ENCODE assay signal across 23 cellular contexts in genomic region chr3:18070231-18070630, GRCh38.
"Had no signal": no experiment of that assay in that cellular context is flagged by ENCODE, and none has a peak within 500 bp of the region (broad histone marks: within the 10 kb centered on the region; RNA-seq: fewer than 3 reads in every experiment).

No MANE protein-coding gene starts in this region.

- H3K36me3 ChIP-seq: left lung, ovary, right atrium auricular region, sigmoid colon, spleen, tibial nerve, uterus had no signal

- H3K4me1 ChIP-seq: left lung, right atrium auricular region, sigmoid colon, spleen, tibial nerve, uterus had no signal

- ATAC-seq: left colon; left lung; natural killer cell; stimulated activated effector memory CD8-positive, alpha-beta T cell treated with anti-CD3 and anti-CD28 coated beads, Interleukin-12 subunit alpha, Interleukin-12 subunit beta, amount 100 ng/mL, for 72 hours had no signal

- H3K9me3 Mint-ChIP-seq: naive B cell; natural killer cell; stimulated activated effector memory CD8-positive, alpha-beta T cell treated with anti-CD3 and anti-CD28 coated beads, Interleukin-12 subunit alpha, Interleukin-12 subunit beta, amount 100 ng/mL, for 72 hours; stimulated activated naive CD8-positive, alpha-beta T cell treated with anti-CD3 and anti-CD28 coated beads, Interleukin-15, Interleukin-2, amounts not matched to agents 100 ng/mL and 50 ng/mL, for 24 hours had no signal

- H3K36me3 Mint-ChIP-seq: naive B cell; natural killer cell; stimulated activated effector memory CD8-positive, alpha-beta T cell treated with anti-CD3 and anti-CD28 coated beads, Interleukin-12 subunit alpha, Interleukin-12 subunit beta, amount 100 ng/mL, for 72 hours; type B pancreatic cell had no signal

- H3K27me3 ChIP-seq: left lung, ovary, right atrium auricular region, sigmoid colon, spleen, tibial nerve, uterus had no signal

- H3K9me3 ChIP-seq: left lung, ovary, right atrium auricular region, sigmoid colon, spleen, tibial nerve, uterus had no signal

- H3K27me3 Mint-ChIP-seq: naive B cell; progenitor cell of endocrine pancreas; stimulated activated naive CD8-positive, alpha-beta T cell treated with anti-CD3 and anti-CD28 coated beads, Interleukin-15, Interleukin-2, amounts not matched to agents 100 ng/mL and 50 ng/mL, for 24 hours; type B pancreatic cell had no signal

- H3K27ac ChIP-seq: left lung, ovary, right atrium auricular region, sigmoid colon, spleen, tibial nerve, uterus had no signal

- DNase-seq: hippocampal formation; kidney glomerular epithelial cell; left colon; left lung; mesendoderm; naive B cell; natural killer cell; ovary; sigmoid colon; small intestine; spleen; stimulated activated CD4-positive, alpha-beta T cell treated with anti-CD3 and anti-CD28 coated beads, Interleukin-4, amount 100 ng/mL, for 24 hours; stimulated activated naive CD4-positive, alpha-beta T cell; substantia nigra; uterus had no signal

- H3K4me3 Mint-ChIP-seq: mesothelial cell of epicardium; naive B cell; natural killer cell; stimulated activated effector memory CD8-positive, alpha-beta T cell treated with anti-CD3 and anti-CD28 coated beads, Interleukin-12 subunit alpha, Interleukin-12 subunit beta, amount 100 ng/mL, for 72 hours; stimulated activated naive CD8-positive, alpha-beta T cell treated with anti-CD3 and anti-CD28 coated beads, Interleukin-15, Interleukin-2, amounts not matched to agents 100 ng/mL and 50 ng/mL, for 24 hours; type B pancreatic cell had no signal

- H3K4me1 Mint-ChIP-seq: mesothelial cell of epicardium; naive B cell; natural killer cell; stimulated activated effector memory CD8-positive, alpha-beta T cell treated with anti-CD3 and anti-CD28 coated beads, Interleukin-12 subunit alpha, Interleukin-12 subunit beta, amount 100 ng/mL, for 72 hours had no signal

- H3K4me3 ChIP-seq: left lung, lung, ovary, right atrium auricular region, sigmoid colon, spleen, tibial nerve, uterus had no signal

- H3K27ac Mint-ChIP-seq: mesothelial cell of epicardium; naive B cell; natural killer cell; progenitor cell of endocrine pancreas; stimulated activated effector memory CD8-positive, alpha-beta T cell treated with anti-CD3 and anti-CD28 coated beads, Interleukin-12 subunit alpha, Interleukin-12 subunit beta, amount 100 ng/mL, for 72 hours; stimulated activated naive CD8-positive, alpha-beta T cell treated with anti-CD3 and anti-CD28 coated beads, Interleukin-15, Interleukin-2, amounts not matched to agents 100 ng/mL and 50 ng/mL, for 24 hours; type B pancreatic cell had no signal
